Comparison of ENCODE assay signal across 8 cellular contexts in the genomic region with DNA sequence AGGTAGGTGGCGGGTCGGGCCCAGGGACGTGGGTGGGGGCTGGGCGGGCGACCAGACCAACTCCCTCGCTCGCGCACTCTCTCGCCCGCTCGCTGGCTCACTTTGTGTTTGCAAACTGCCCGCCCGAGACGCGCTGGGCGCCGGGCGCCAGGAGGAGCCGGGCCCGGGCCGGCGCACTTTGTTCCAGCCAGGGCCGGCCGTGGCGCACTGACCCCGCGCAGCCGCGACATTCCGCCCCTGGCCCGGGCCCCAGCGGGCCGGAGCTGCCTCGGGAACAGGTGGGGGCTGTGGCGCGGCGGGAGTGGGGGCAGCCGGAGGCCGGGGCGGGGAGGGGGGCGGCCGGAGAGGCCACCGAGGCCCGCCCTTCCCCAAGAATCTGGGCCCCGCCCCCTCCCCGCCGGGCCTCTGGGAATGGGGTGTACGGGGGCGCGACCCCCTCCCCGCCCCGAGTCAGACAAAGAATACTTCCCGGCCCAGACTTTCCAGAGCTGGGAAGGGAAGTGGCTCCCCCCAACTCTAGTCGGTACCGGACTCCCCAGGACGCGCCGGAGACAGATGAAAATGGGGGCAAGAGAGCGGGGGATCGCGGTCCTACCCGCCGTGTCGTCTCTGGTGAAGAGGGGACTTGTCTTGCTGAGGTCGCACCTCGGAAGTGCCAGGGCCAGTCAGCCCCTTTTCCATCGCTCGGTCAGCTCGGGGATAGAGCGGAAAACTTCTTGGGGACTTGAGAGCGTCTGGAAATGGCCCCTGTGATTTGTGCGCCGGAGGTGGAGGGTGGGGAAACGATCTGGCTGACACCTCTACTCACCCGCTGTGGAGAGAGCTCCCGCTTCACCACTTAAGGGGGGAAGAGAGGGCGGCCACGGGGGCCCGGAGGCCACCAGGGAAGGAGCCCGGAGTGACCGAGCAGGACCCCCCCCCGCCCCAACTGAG. TPM values are rescaled to one million over a fixed set of nuclear protein-coding genes. Genes with fewer than 3 reads are reported as not detected.
DNase-seq lines count a peak whose midpoint lies in the region; ATAC-seq and TF ChIP-seq lines count a peak whose summit lies in the region.

No MANE protein-coding gene starts in this region.

- peaks cover 44% of the 10 kb centered on the region for H3K79me2 ChIP-seq in SK-N-SH (ENCODE audit: insufficient read depth)

- peak; percentile 1 for ATAC-seq in GM18520 (IDR thresholded peaks at IDR 0.05; ENCODE audit: unreplicated experiment)
- peak; percentile 26 for ATAC-seq in HG03135 (IDR thresholded peaks at IDR 0.05; ENCODE audit: unreplicated experiment)
- ATAC-seq in left lung, result peak; percentile 24

- H3K4me3 Mint-ChIP-seq in chondrocyte (ENCODE audit: unreplicated experiment), result peak overlapping the region; percentile 93

- POLR2A ChIA-PET in SK-N-SH (lab: Yijun Ruan, JAX), result no interaction called here

- peaks cover 3% of the 10 kb centered on the region for H3K36me3 Mint-ChIP-seq in chondrocyte (ENCODE audit: low read depth)

- intact Hi-C loops in left lung (cut with DNase I), result no loop called here

- TF ChIP-seq EP300 in SK-N-SH (IDR thresholded peaks at IDR 0.05; ENCODE audit: borderline replicate concordance in 1 of 2, low read depth in 1 of 2, low read length in 1 of 2), result no peak

- no peak overlapping the region for H3K27ac Mint-ChIP-seq in chondrocyte (ENCODE audit: unreplicated experiment)

- no peaks in the 10 kb centered on the region for H3K27me3 ChIP-seq in SK-N-SH (ENCODE audit: insufficient read depth)
- peaks cover 0 to 51% of the 10 kb centered on the region in 2 donors for H3K27me3 ChIP-seq in left lung

- H3F3A ChIP-seq in SK-N-SH (replicated peaks; ENCODE audit: insufficient read depth), result no peaks in the 10 kb centered on the region

- H3K9me3 Mint-ChIP-seq in chondrocyte (ENCODE audit: low read depth), result no peaks in the 10 kb centered on the region

- H3K27me3 Mint-ChIP-seq in chondrocyte (ENCODE audit: low read depth), result peaks cover 1% of the 10 kb centered on the region

- peak overlapping the region; percentile 80 for H3K9ac ChIP-seq in SK-N-SH

- 6% methylated on average over 23 of the region's 82 CpGs for WGBS in SK-N-SH (ENCODE audit: low lambda C conversion rate)

- TF ChIP-seq RAD21 in SK-N-SH (IDR thresholded peaks at IDR 0.05; ENCODE audit: low read length), result no peak

- TF ChIP-seq CTCF in AG10803 (conservative IDR thresholded peaks at IDR 0.05; ENCODE audit: low read length) (no peak), SK-N-SH (IDR thresholded peaks at IDR 0.05) (no peak), chondrocyte (IDR thresholded peaks at IDR 0.05) (no peak), left lung (IDR thresholded peaks at IDR 0.05) (no peak)

- H3K4me1 ChIP-seq in SK-N-SH (ENCODE audit: control insufficient read depth in 1 of 2, insufficient read depth in 2 of 2, low read depth in 1 of 2, low read length in 1 of 2), result peaks cover 7 to 23% of the 10 kb centered on the region in 2 experiments; a peak in 2 of 4 replicates
- H3K4me1 ChIP-seq in left lung, result peaks cover 5 to 55% of the 10 kb centered on the region in 2 donors

- H3K4me1 Mint-ChIP-seq in chondrocyte (ENCODE audit: low read depth), result peaks cover 19% of the 10 kb centered on the region

- CTCF ChIA-PET in SK-N-SH (lab: Yijun Ruan, JAX), result interaction anchor here (1.0 to 1.6 kb wide), 8 partner anchors 9 to 240 kb away, joined by 3 to 6 read pairs (median 3); a partner anchor contains a TSS

- H3K4me3 ChIP-seq in AG10803 (ENCODE audit: low read length) (peak overlapping the region; percentile 82), SK-N-SH (ENCODE audit: low read depth in 2 of 2, low read length in 1 of 2) (peak overlapping the region; percentile 81 to 82), left lung (peak overlapping the region; percentile 73 to 79)

- H3K4me2 ChIP-seq in SK-N-SH, result peak overlapping the region; percentile 93

- no peaks in the 10 kb centered on the region for H3K9me2 ChIP-seq in SK-N-SH

- H3K9me3 ChIP-seq in SK-N-SH (no peaks in the 10 kb centered on the region), left lung (no peaks in the 10 kb centered on the region)

- H3K36me3 ChIP-seq in SK-N-SH (replicated peaks in 1 of 2; ENCODE audit: control insufficient read depth in 1 of 2, insufficient read depth in 2 of 2, low read length in 1 of 2) (peaks cover 0 to 3% of the 10 kb centered on the region in 2 experiments), left lung (peaks cover 0 to 7% of the 10 kb centered on the region in 2 donors)

- H3K27ac ChIP-seq in SK-N-SH (ENCODE audit: low read depth in 2 of 2, low read length in 1 of 2) (peak overlapping the region in 1 of 2 experiments; percentile 71; a peak in 1 of 4 replicates), left lung (peak overlapping the region; percentile 33 to 73)

- H4K20me1 ChIP-seq in SK-N-SH (ENCODE audit: insufficient read depth), result peaks cover 48% of the 10 kb centered on the region

- DNase-seq in AG10803 (ENCODE audit: low read depth) (peak; percentile 33), SK-N-SH (peak; percentile 80), chondrocyte (ENCODE audit: low spot score) (no peak), left lung (peak in 1 of 2 donors; percentile 86), SKM-1 (lab: John Stamatoyannopoulos, UW; ENCODE audit: unreplicated experiment) (no peak)
- DNase-seq in stimulated activated naive CD4-positive, alpha-beta T cell treated with Interleukin-2 at 50 U/mL for 16 hours (lab: John Stamatoyannopoulos, UW), result peak; percentile 24

- no peak overlapping the region for H2AFZ ChIP-seq in SK-N-SH (ENCODE audit: low read depth)

TF ChIP-seq in SK-N-SH, 30 proteins besides CTCF, POLR2A, EP300 and RAD21:
- TF ChIP-seq FOSL2 (IDR thresholded peaks at IDR 0.05; ENCODE audit: borderline replicate concordance, low read depth) (no peak), YY1 (IDR thresholded peaks at IDR 0.05; ENCODE audit: low read depth) (no peak), RXRA (IDR thresholded peaks at IDR 0.05; ENCODE audit: borderline replicate concordance, low read depth) (no peak), POLR2AphosphoS5 (IDR thresholded peaks at IDR 0.05; ENCODE audit: low read depth, low read length) (no peak), NFIC (IDR thresholded peaks at IDR 0.05; ENCODE audit: borderline replicate concordance) (peak; percentile 14; the same call in 1 of the 2 replicates), MXI1 (IDR thresholded peaks at IDR 0.05; ENCODE audit: low read depth, low read length) (no peak), SIN3A (IDR thresholded peaks at IDR 0.05; ENCODE audit: borderline replicate concordance, low read depth, low read length) (no peak)
- TF ChIP-seq, protein P1, sequence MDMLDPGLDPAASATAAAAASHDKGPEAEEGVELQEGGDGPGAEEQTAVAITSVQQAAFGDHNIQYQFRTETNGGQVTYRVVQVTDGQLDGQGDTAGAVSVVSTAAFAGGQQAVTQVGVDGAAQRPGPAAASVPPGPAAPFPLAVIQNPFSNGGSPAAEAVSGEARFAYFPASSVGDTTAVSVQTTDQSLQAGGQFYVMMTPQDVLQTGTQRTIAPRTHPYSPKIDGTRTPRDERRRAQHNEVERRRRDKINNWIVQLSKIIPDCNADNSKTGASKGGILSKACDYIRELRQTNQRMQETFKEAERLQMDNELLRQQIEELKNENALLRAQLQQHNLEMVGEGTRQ (IDR thresholded peaks at IDR 0.05; ENCODE audit: borderline replicate concordance, low read depth, low read length), result no peak

RNA-seq across cellular contexts. Expression of a gene that starts 1.0 kb away (rescaled TPM):
- polyA plus RNA-seq in SK-N-SH (2012; rRNA removed), result 2.5 and 7.3 TPM in 2 replicates
- 3.3 and 6.1 TPM in 2 replicates for polyA plus RNA-seq in SK-N-SH (2012; cell fraction: cytosol; rRNA removed)
- 10.6 and 13.5 TPM in 2 replicates for polyA plus RNA-seq in SK-N-SH (2012; cell fraction: nucleus; rRNA removed)
- 17.2 to 19.8 TPM (median 18.6 TPM) in 3 replicates for total RNA-seq in chondrocyte
- total RNA-seq in left lung, result 10 to 100 TPM; 26.9 to 33.7 TPM

Comparison
In these comparisons a context has a peak if more than half of its experiments do, and no peak if none do; other contexts are left out.
1. DNase-seq: peak in AG10803 (single experiment), SK-N-SH (single experiment) and stimulated activated naive CD4-positive, alpha-beta T cell treated with Interleukin-2 at 50 U/mL for 16 hours (single experiment); none in chondrocyte (single experiment) and SKM-1 (single experiment).
2. Peak in every context shown above with its lines, with median percentiles within 50 percentile points of each other: H3K4me3 ChIP-seq and ATAC-seq.